ENCODE assay signal across 19 cellular contexts in the genomic region with DNA sequence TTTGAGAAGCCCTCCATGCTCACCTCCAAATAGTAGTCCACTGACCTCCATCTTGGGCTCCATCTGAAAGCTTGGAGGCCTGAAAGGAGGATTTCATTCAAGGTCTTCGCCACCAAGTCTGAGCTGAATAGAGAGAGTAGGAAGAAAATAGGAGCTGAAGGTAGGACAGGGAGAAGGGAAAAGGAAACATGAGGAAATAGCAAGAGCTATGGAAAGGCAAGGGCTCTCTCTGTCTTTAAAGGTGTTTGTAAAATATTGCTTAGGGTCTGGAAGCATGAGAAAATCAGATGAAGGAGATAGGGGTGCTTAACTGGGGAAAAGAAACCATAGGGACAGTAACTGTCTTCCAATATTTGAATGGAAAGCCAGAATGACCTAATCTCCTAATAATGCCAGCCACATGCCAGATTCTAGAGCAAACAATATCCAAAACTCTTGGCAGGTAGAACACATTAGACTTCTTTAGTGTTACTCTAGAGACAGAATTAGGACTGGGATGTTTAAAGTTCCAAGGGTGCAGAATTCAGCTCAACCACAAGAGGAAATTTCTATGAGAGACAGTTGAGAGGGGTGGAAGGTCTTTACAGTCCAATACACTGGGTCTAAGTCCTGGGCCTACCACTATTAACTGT.
"Had no signal": no experiment of that assay in that cellular context is flagged by ENCODE, and none has a peak within 500 bp of the region (broad histone marks: within the 10 kb centered on the region; RNA-seq: fewer than 3 reads in every experiment).

No MANE protein-coding gene starts in this region.

- H3K27ac ChIP-seq: coronary artery, heart left ventricle, neural progenitor cell, transverse colon, VCaP had no signal

- H3K27ac Mint-ChIP-seq: activated T-helper 1 cell treated with anti-CD3 and anti-CD28 coated beads, Interleukin-12 subunit alpha, Interleukin-12 subunit beta, Interleukin-2, Interleukin-4 antibody, amounts not matched to agents 30 ng/mL and 10 ng/mL and 1 ng/mL, durations not matched to agents 14 hours and 24 hours and 36 hours; memory B cell; naive thymus-derived CD4-positive, alpha-beta T cell; neural progenitor cell; progenitor cell of endocrine pancreas; stimulated activated naive CD8-positive, alpha-beta T cell treated with anti-CD3 and anti-CD28 coated beads, Interleukin-15, Interleukin-2, amounts not matched to agents 100 ng/mL and 50 ng/mL, for 24 hours; T-helper 17 cell had no signal

- H3K27me3 Mint-ChIP-seq: naive thymus-derived CD4-positive, alpha-beta T cell; progenitor cell of endocrine pancreas; stimulated activated naive CD8-positive, alpha-beta T cell treated with anti-CD3 and anti-CD28 coated beads, Interleukin-15, Interleukin-2, amounts not matched to agents 100 ng/mL and 50 ng/mL, for 24 hours had no signal

- H3K27me3 ChIP-seq: heart left ventricle, neural progenitor cell, transverse colon had no signal

- H3K9me3 ChIP-seq: mucosa of descending colon, transverse colon had no signal

- H3K4me2 ChIP-seq: neural progenitor cell had no signal

- H3K9me3 Mint-ChIP-seq: activated T-helper 1 cell treated with anti-CD3 and anti-CD28 coated beads, Interleukin-12 subunit alpha, Interleukin-12 subunit beta, Interleukin-2, Interleukin-4 antibody, amounts not matched to agents 30 ng/mL and 10 ng/mL and 1 ng/mL, durations not matched to agents 14 hours and 24 hours and 36 hours; memory B cell; naive thymus-derived CD4-positive, alpha-beta T cell; neural progenitor cell; stimulated activated naive CD8-positive, alpha-beta T cell treated with anti-CD3 and anti-CD28 coated beads, Interleukin-15, Interleukin-2, amounts not matched to agents 100 ng/mL and 50 ng/mL, for 24 hours had no signal

- H3K4me1 ChIP-seq: neural progenitor cell, transverse colon had no signal

- H3K4me3 Mint-ChIP-seq: activated T-helper 1 cell treated with anti-CD3 and anti-CD28 coated beads, Interleukin-12 subunit alpha, Interleukin-12 subunit beta, Interleukin-2, Interleukin-4 antibody, amounts not matched to agents 30 ng/mL and 10 ng/mL and 1 ng/mL, durations not matched to agents 14 hours and 24 hours and 36 hours; memory B cell; naive thymus-derived CD4-positive, alpha-beta T cell; neural progenitor cell; stimulated activated naive CD8-positive, alpha-beta T cell treated with anti-CD3 and anti-CD28 coated beads, Interleukin-15, Interleukin-2, amounts not matched to agents 100 ng/mL and 50 ng/mL, for 24 hours; T-helper 17 cell had no signal

- H2AFZ ChIP-seq: neural progenitor cell had no signal

- FAIRE-seq: endometrium, frontal cortex had no signal

- ATAC-seq: heart left ventricle; left ventricle myocardium superior; mucosa of descending colon; naive thymus-derived CD4-positive, alpha-beta T cell; T-helper 17 cell had no signal

- H3K9ac ChIP-seq: neural progenitor cell had no signal

- H3K4me1 Mint-ChIP-seq: neural progenitor cell had no signal

- H3K36me3 ChIP-seq: heart left ventricle, neural progenitor cell, transverse colon had no signal

- H3K36me3 Mint-ChIP-seq: memory B cell; naive thymus-derived CD4-positive, alpha-beta T cell; neural progenitor cell had no signal

- DNase-seq: activated CD4-positive, alpha-beta T cell treated with anti-CD3 and anti-CD28 coated beads for 1 hour; activated T-cell treated with anti-CD3 and anti-CD28 coated beads for 4 hours; aorta; erythroblast; heart left ventricle; left ventricle myocardium superior; mucosa of descending colon; naive thymus-derived CD4-positive, alpha-beta T cell; T-helper 17 cell; transverse colon had no signal

- H3K4me3 ChIP-seq: coronary artery, heart left ventricle, mucosa of descending colon, neural progenitor cell, transverse colon had no signal
